In genomic region chr15:70050447-70050846, GRCh38 we compare ENCODE assay signal across 18 cellular contexts. TPM values are rescaled to one million over a fixed set of nuclear protein-coding genes. Genes with fewer than 3 reads are reported as not detected.
DNase-seq lines count a peak whose midpoint lies in the region; ATAC-seq and TF ChIP-seq lines count a peak whose summit lies in the region.
"Had no signal": no experiment of that assay in that cellular context is flagged by ENCODE, and none has a peak within 500 bp of the region (broad histone marks: within the 10 kb centered on the region; RNA-seq: fewer than 3 reads in every experiment).

No MANE protein-coding gene starts in this region.

- no peaks in the 10 kb centered on the region for H3K27me3 Mint-ChIP-seq in activated naive CD4-positive, alpha-beta T cell treated with anti-CD3 and anti-CD28 coated beads, Interleukin-2, amount 50 U/mL, for 24 hours
- no peaks in the 10 kb centered on the region for H3K27me3 Mint-ChIP-seq in activated T-helper 17 cell treated with anti-CD3 and anti-CD28 coated beads, Interleukin-2, amount 50 U/mL, for 72 hours
- H3K27me3 Mint-ChIP-seq: IgD-negative memory B cell had no signal

- peak overlapping the region; percentile 14 for H3K27ac ChIP-seq in neutrophil
- H3K27ac ChIP-seq: A549 had no signal

- H3K27ac Mint-ChIP-seq in activated naive CD4-positive, alpha-beta T cell treated with anti-CD3 and anti-CD28 coated beads, Interleukin-2, amount 50 U/mL, for 24 hours, result peak overlapping the region; percentile 43
- H3K27ac Mint-ChIP-seq in activated T-helper 17 cell treated with anti-CD3 and anti-CD28 coated beads, Interleukin-2, amount 50 U/mL, for 72 hours, result peak overlapping the region; percentile 34

- no peaks in the 10 kb centered on the region for H3K4me1 Mint-ChIP-seq in activated naive CD4-positive, alpha-beta T cell treated with anti-CD3 and anti-CD28 coated beads, Interleukin-2, amount 50 U/mL, for 24 hours
- peaks cover 5% of the 10 kb centered on the region for H3K4me1 Mint-ChIP-seq in activated T-helper 17 cell treated with anti-CD3 and anti-CD28 coated beads, Interleukin-2, amount 50 U/mL, for 72 hours

- H3K4me3 Mint-ChIP-seq in activated naive CD4-positive, alpha-beta T cell treated with anti-CD3 and anti-CD28 coated beads, Interleukin-2, amount 50 U/mL, for 24 hours, result no peak overlapping the region
- H3K4me3 Mint-ChIP-seq in activated T-helper 17 cell treated with anti-CD3 and anti-CD28 coated beads, Interleukin-2, amount 50 U/mL, for 72 hours, result no peak overlapping the region
- H3K4me3 Mint-ChIP-seq: H9 had no signal

- no peaks in the 10 kb centered on the region for H3K27me3 ChIP-seq in neutrophil

- H3K36me3 ChIP-seq in neutrophil, result peaks cover 97% of the 10 kb centered on the region

- no peaks in the 10 kb centered on the region for H3K4me1 ChIP-seq in neutrophil (ENCODE audit: control insufficient read depth in 1 of 2, insufficient read depth in 1 of 2, low read depth in 1 of 2, low read length in 1 of 2)
- H3K4me1 ChIP-seq: A549, Caco-2 had no signal

- no peaks in the 10 kb centered on the region for H3K9me3 Mint-ChIP-seq in activated naive CD4-positive, alpha-beta T cell treated with anti-CD3 and anti-CD28 coated beads, Interleukin-2, amount 50 U/mL, for 24 hours
- no peaks in the 10 kb centered on the region for H3K9me3 Mint-ChIP-seq in activated T-helper 17 cell treated with anti-CD3 and anti-CD28 coated beads, Interleukin-2, amount 50 U/mL, for 72 hours
- H3K9me3 Mint-ChIP-seq: H9, IgD-negative memory B cell had no signal

- no peak for ATAC-seq in activated T-helper 17 cell treated with anti-CD3 and anti-CD28 coated beads, Interleukin-2, amount 50 U/mL, for 72 hours (replicated peaks)
- no peak for ATAC-seq in GM19324 (IDR thresholded peaks at IDR 0.05; ENCODE audit: low FRiP score, unreplicated experiment)
- ATAC-seq: A549 had no signal

- no peak overlapping the region for H3K4me3 ChIP-seq in neutrophil (ENCODE audit: low read depth in 1 of 2, low read length in 1 of 2)
- H3K4me3 ChIP-seq: A549 had no signal

- H3K9me3 ChIP-seq in neutrophil, result no peaks in the 10 kb centered on the region
- H3K9me3 ChIP-seq: A549, Caco-2 had no signal

- no peak for TF ChIP-seq CTCF in neutrophil (IDR thresholded peaks at IDR 0.05)

- DNase-seq in activated naive CD4-positive, alpha-beta T cell (lab: John Stamatoyannopoulos, UW), result no peak
- no peak for DNase-seq in NCI-H510A (lab: John Stamatoyannopoulos, UW)
- DNase-seq in DMS53 (lab: John Stamatoyannopoulos, UW), result no peak
- DNase-seq in central memory CD4-positive, alpha-beta T cell, result no peak
- DNase-seq: DMS153, H9, NCI-H1105 treated with DMSO at 0.1 percent for 48 hours, NCI-H187, NCI-H345, NCI-H69, SHP77 had no signal

- peaks cover 15% of the 10 kb centered on the region for H3K36me3 Mint-ChIP-seq in activated naive CD4-positive, alpha-beta T cell treated with anti-CD3 and anti-CD28 coated beads, Interleukin-2, amount 50 U/mL, for 24 hours
- H3K36me3 Mint-ChIP-seq in activated T-helper 17 cell treated with anti-CD3 and anti-CD28 coated beads, Interleukin-2, amount 50 U/mL, for 72 hours (ENCODE audit: low read depth), result peaks cover 84% of the 10 kb centered on the region

RNA-seq across cellular contexts. Expression of gene TLE3, which starts 47.3 kb away (rescaled TPM):
- 100 to 1,000 TPM in 1 of 2 donors, 10 to 100 TPM in 1; 94.9 to 131 TPM for total RNA-seq in activated T-helper 17 cell treated with anti-CD3 and anti-CD28 coated beads, Interleukin-2, amount 50 U/mL, for 72 hours
